22 cellular contexts compared by ENCODE assay signal in genomic region chr4:143035661-143036060, GRCh38.
"Had no signal": no experiment of that assay in that cellular context is flagged by ENCODE, and none has a peak within 500 bp of the region (broad histone marks: within the 10 kb centered on the region; RNA-seq: fewer than 3 reads in every experiment).

No MANE protein-coding gene starts in this region.

- H3K4me1 ChIP-seq: colonic mucosa, esophagus muscularis mucosa, foreskin keratinocyte, gastrocnemius medialis, heart right ventricle, left lung, lower lobe of right lung had no signal

- H3K36me3 ChIP-seq: colonic mucosa, esophagus muscularis mucosa, gastrocnemius medialis, heart right ventricle, left lung, lower lobe of right lung had no signal

- FAIRE-seq: endothelial cell of umbilical vein, islet of Langerhans, keratinocyte had no signal

- ATAC-seq: effector memory CD8-positive, alpha-beta T cell; foreskin keratinocyte; gastrocnemius medialis; heart right ventricle; left cardiac atrium; left lung; left ventricle myocardium superior; lower lobe of right lung; mucosa of descending colon had no signal

- H3K9me3 ChIP-seq: colonic mucosa, esophagus muscularis mucosa, gastrocnemius medialis, left lung, lower lobe of right lung, mucosa of descending colon had no signal

- H3K27ac ChIP-seq: colonic mucosa, esophagus muscularis mucosa, foreskin keratinocyte, gastrocnemius medialis, heart right ventricle, left lung, lower lobe of right lung had no signal

- H3K27me3 ChIP-seq: colonic mucosa, esophagus muscularis mucosa, foreskin keratinocyte, gastrocnemius medialis, heart right ventricle, left lung had no signal

- DNase-seq: colonic mucosa; cortex of kidney; effector CD8-positive, alpha-beta T cell; effector memory CD8-positive, alpha-beta T cell; endodermal cell; foreskin keratinocyte; gastrocnemius medialis; glutamatergic neuron; head of caudate nucleus; heart right ventricle; hippocampal formation; left cardiac atrium; left lung; left ventricle myocardium superior; lower lobe of right lung; mesenchymal stem cell; mucosa of descending colon; naive B cell had no signal

- H3K4me3 ChIP-seq: colonic mucosa, esophagus muscularis mucosa, gastrocnemius medialis, heart right ventricle, left lung, lower lobe of right lung, mucosa of descending colon had no signal
